Comparison of ENCODE assay signal across 10 cellular contexts in the genomic region with DNA sequence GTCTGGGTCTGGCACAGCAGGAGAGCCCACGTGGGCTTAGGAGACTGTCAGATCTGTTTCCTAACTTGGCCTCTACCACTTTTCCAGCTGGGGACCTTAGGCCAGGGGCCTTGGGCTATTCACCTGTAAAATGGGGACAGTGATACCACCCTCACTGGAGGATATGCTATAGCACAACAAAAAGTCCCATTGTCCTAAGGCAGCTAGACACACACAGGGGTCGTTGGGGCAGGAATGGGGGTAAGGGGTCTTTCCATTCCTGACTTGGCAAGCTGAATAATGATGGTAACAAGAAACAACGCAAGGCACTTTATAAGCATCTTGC. TPM values are rescaled to one million over a fixed set of nuclear protein-coding genes. Genes with fewer than 3 reads are reported as not detected.
DNase-seq lines count a peak whose midpoint lies in the region; ATAC-seq, FAIRE-seq and TF ChIP-seq lines count a peak whose summit lies in the region.
"Had no signal": no experiment of that assay in that cellular context is flagged by ENCODE, and none has a peak within 500 bp of the region (broad histone marks: within the 10 kb centered on the region; RNA-seq: fewer than 3 reads in every experiment).

No MANE protein-coding gene starts in this region.

- peaks cover 0 to 26% (median 4%) of the 10 kb centered on the region in 3 experiments for H3K36me3 ChIP-seq in naive thymus-derived CD4-positive, alpha-beta T cell (ENCODE audit: control insufficient read depth in 2 of 3, insufficient read depth in 3 of 3, low read length in 3 of 3)
- H3K36me3 ChIP-seq: ovary had no signal

- no peaks in the 10 kb centered on the region for H3K9me3 ChIP-seq in naive thymus-derived CD4-positive, alpha-beta T cell (ENCODE audit: control insufficient read depth in 2 of 3, low read length in 3 of 3)
- H3K9me3 ChIP-seq: ovary had no signal

- no peak for TF ChIP-seq POLR2A in GM12892 (IDR thresholded peaks at IDR 0.05; ENCODE audit: low read depth, low read length)

- FAIRE-seq in GM12892 (lab: Jason Lieb, UNC), result peak; percentile 17
- no peak for FAIRE-seq in frontal cortex (lab: Jason Lieb, UNC)

- DNase-seq in AG08395 (ENCODE audit: low spot score), result peak; percentile 28
- DNase-seq in GM12892 (ENCODE audit: insufficient read length), result no peak
- DNase-seq in naive thymus-derived CD4-positive, alpha-beta T cell, result no peak
- DNase-seq in frontal cortex (ENCODE audit: low spot score in 2 of 2), result no peak
- no peak for DNase-seq in cardiac septum (ENCODE audit: low spot score)
- no peak for DNase-seq in posterior cingulate gyrus
- DNase-seq: left colon had no signal

- H3K27ac Mint-ChIP-seq in activated T-helper 17 cell treated with anti-CD3 and anti-CD28 coated beads, Interleukin-2, amount 50 U/mL, for 72 hours, result peak overlapping the region; percentile 78
- H3K27ac Mint-ChIP-seq in naive thymus-derived CD4-positive, alpha-beta T cell, result peak overlapping the region; percentile 57 to 94 (median 88)

- H3K4me3 ChIP-seq in naive thymus-derived CD4-positive, alpha-beta T cell (ENCODE audit: low read length), result peak overlapping the region; percentile 26
- H3K4me3 ChIP-seq: ovary had no signal

- peak overlapping the region; percentile 87 for H3K4me3 Mint-ChIP-seq in activated T-helper 17 cell treated with anti-CD3 and anti-CD28 coated beads, Interleukin-2, amount 50 U/mL, for 72 hours
- peak overlapping the region in 7 of 10 donors; percentile 34 to 95 (median 62) for H3K4me3 Mint-ChIP-seq in naive thymus-derived CD4-positive, alpha-beta T cell

- no peaks in the 10 kb centered on the region for H3K9me3 Mint-ChIP-seq in activated T-helper 17 cell treated with anti-CD3 and anti-CD28 coated beads, Interleukin-2, amount 50 U/mL, for 72 hours
- no peaks in the 10 kb centered on the region for H3K9me3 Mint-ChIP-seq in naive thymus-derived CD4-positive, alpha-beta T cell

- peak overlapping the region; percentile 81 for H3K27ac ChIP-seq in naive thymus-derived CD4-positive, alpha-beta T cell (ENCODE audit: low read depth, low read length)
- H3K27ac ChIP-seq: ovary had no signal

- intact Hi-C loops in naive thymus-derived CD4-positive, alpha-beta T cell (cut with micrococcal nuclease), result loop anchor here in 1 of 2 donors (5.0 kb wide), 1 partner anchor 110 kb away; no protein-coding TSS in a partner anchor
- intact Hi-C loops in cardiac septum (cut with DNase I), result no loop called here
- intact Hi-C loops in posterior cingulate gyrus (cut with DNase I), result no loop called here

- H3K4me1 Mint-ChIP-seq in activated T-helper 17 cell treated with anti-CD3 and anti-CD28 coated beads, Interleukin-2, amount 50 U/mL, for 72 hours, result peaks cover 34% of the 10 kb centered on the region
- H3K4me1 Mint-ChIP-seq in naive thymus-derived CD4-positive, alpha-beta T cell, result peaks cover 22 to 69% (median 65%) of the 10 kb centered on the region in 7 donors

- CTCF ChIA-PET in naive thymus-derived CD4-positive, alpha-beta T cell (lab: Charles Lee), result interaction anchor here (1.1 to 17.3 kb wide), 5 partner anchors 12 to 44 kb away, joined by 3 to 292 read pairs (median 10); a partner anchor contains a TSS

- ATAC-seq in activated T-helper 17 cell treated with anti-CD3 and anti-CD28 coated beads, Interleukin-2, amount 50 U/mL, for 72 hours (replicated peaks), result no peak
- no peak for ATAC-seq in naive thymus-derived CD4-positive, alpha-beta T cell
- no peak for ATAC-seq in HG02623 (IDR thresholded peaks at IDR 0.05; ENCODE audit: unreplicated experiment)
- ATAC-seq: left colon had no signal

- peaks cover 39% of the 10 kb centered on the region for H3K36me3 Mint-ChIP-seq in activated T-helper 17 cell treated with anti-CD3 and anti-CD28 coated beads, Interleukin-2, amount 50 U/mL, for 72 hours (ENCODE audit: low read depth)
- H3K36me3 Mint-ChIP-seq in naive thymus-derived CD4-positive, alpha-beta T cell, result peaks cover 0 to 8% (median 0%) of the 10 kb centered on the region in 5 donors

- H3K27me3 Mint-ChIP-seq in activated T-helper 17 cell treated with anti-CD3 and anti-CD28 coated beads, Interleukin-2, amount 50 U/mL, for 72 hours, result no peaks in the 10 kb centered on the region
- H3K27me3 Mint-ChIP-seq in naive thymus-derived CD4-positive, alpha-beta T cell, result no peaks in the 10 kb centered on the region

- POLR2A ChIA-PET in naive thymus-derived CD4-positive, alpha-beta T cell (lab: Charles Lee), result interaction anchor here (0.6 to 10.1 kb wide), 10 partner anchors 11 to 182 kb away, joined by 3 to 135 read pairs (median 5); a partner anchor contains a TSS

- H3K27me3 ChIP-seq in naive thymus-derived CD4-positive, alpha-beta T cell (ENCODE audit: control insufficient read depth in 2 of 2, insufficient read depth in 2 of 2, low read length in 2 of 2), result no peaks in the 10 kb centered on the region
- H3K27me3 ChIP-seq: ovary had no signal

- peaks cover 66 to 81% of the 10 kb centered on the region in 2 donors for H3K4me1 ChIP-seq in naive thymus-derived CD4-positive, alpha-beta T cell (ENCODE audit: control insufficient read depth in 2 of 2, insufficient read depth in 2 of 2, low read length in 2 of 2)

RNA-seq across cellular contexts. Expression of a gene that starts 2.6 kb away (rescaled TPM):
- polyA plus RNA-seq in GM12892 (2012; ENCODE audit: missing spikeins), result 35.9 TPM
- total RNA-seq in activated T-helper 17 cell treated with anti-CD3 and anti-CD28 coated beads, Interleukin-2, amount 50 U/mL, for 72 hours, result 100 to 1,000 TPM; 118 to 132 TPM
- total RNA-seq in naive thymus-derived CD4-positive, alpha-beta T cell, result 100 to 1,000 TPM in 2 of 5 experiments, 10 to 100 TPM in 3; 66.4 to 157 (median 89.2) TPM
- polyA plus RNA-seq in naive thymus-derived CD4-positive, alpha-beta T cell, result 10 to 100 TPM; 12.9 to 23.0 TPM
- total RNA-seq in frontal cortex (0.82 TPM), cardiac septum (2.3 TPM)

RNA-seq across cellular contexts. Expression of a gene that starts 21.6 kb away (rescaled TPM):
- 31.5 TPM for polyA plus RNA-seq in GM12892 (2012; ENCODE audit: missing spikeins)
- 10 to 100 TPM; 38.0 to 43.2 TPM for total RNA-seq in activated T-helper 17 cell treated with anti-CD3 and anti-CD28 coated beads, Interleukin-2, amount 50 U/mL, for 72 hours
- 10 to 100 TPM in 1 of 5 experiments, 1 to 10 TPM in 4; 3.9 to 27.4 (median 7.5) TPM for total RNA-seq in naive thymus-derived CD4-positive, alpha-beta T cell
- 1 to 10 TPM; 1.9 to 3.6 TPM for polyA plus RNA-seq in naive thymus-derived CD4-positive, alpha-beta T cell
- 44.0 TPM for total RNA-seq in frontal cortex
- 24.1 TPM for total RNA-seq in cardiac septum

RNA-seq across cellular contexts. Expression of a gene that starts 28.3 kb away (rescaled TPM):
- polyA plus RNA-seq in GM12892 (2012; ENCODE audit: missing spikeins), result 36.3 TPM
- total RNA-seq in activated T-helper 17 cell treated with anti-CD3 and anti-CD28 coated beads, Interleukin-2, amount 50 U/mL, for 72 hours, result 10 to 100 TPM; 69.3 to 79.8 TPM
- 100 to 1,000 TPM in 3 of 5 experiments, 10 to 100 TPM in 2; 64.2 to 124 (median 102) TPM for total RNA-seq in naive thymus-derived CD4-positive, alpha-beta T cell
- 10 to 100 TPM; 20.8 to 22.3 TPM for polyA plus RNA-seq in naive thymus-derived CD4-positive, alpha-beta T cell
- 34.2 TPM for total RNA-seq in frontal cortex
- 32.5 TPM for total RNA-seq in cardiac septum

RNA-seq across cellular contexts. Expression of a gene that starts 38.5 kb away (rescaled TPM):
- polyA plus RNA-seq in GM12892 (2012; ENCODE audit: missing spikeins), result 993 TPM
- 1,000 to 10,000 TPM; 1,410 to 2,076 TPM for total RNA-seq in activated T-helper 17 cell treated with anti-CD3 and anti-CD28 coated beads, Interleukin-2, amount 50 U/mL, for 72 hours
- total RNA-seq in naive thymus-derived CD4-positive, alpha-beta T cell, result 100 to 1,000 TPM in 2 of 5 experiments, 10 to 100 TPM in 3; 23.6 to 969 (median 54.4) TPM
- 10 to 100 TPM; 22.9 to 30.5 TPM for polyA plus RNA-seq in naive thymus-derived CD4-positive, alpha-beta T cell
- total RNA-seq in frontal cortex (101 TPM), cardiac septum (1,015 TPM)

RNA-seq across cellular contexts. Expression of a gene that starts 49.2 kb away (rescaled TPM):
- 18.5 TPM for polyA plus RNA-seq in GM12892 (2012; ENCODE audit: missing spikeins)
- 10 to 100 TPM; 22.1 to 46.1 TPM for total RNA-seq in activated T-helper 17 cell treated with anti-CD3 and anti-CD28 coated beads, Interleukin-2, amount 50 U/mL, for 72 hours
- total RNA-seq in naive thymus-derived CD4-positive, alpha-beta T cell, result 10 to 100 TPM; 32.8 to 52.5 (median 45.3) TPM
- 10 to 100 TPM; 42.7 to 48.6 TPM for polyA plus RNA-seq in naive thymus-derived CD4-positive, alpha-beta T cell
- 19.2 TPM for total RNA-seq in frontal cortex
- 15.2 TPM for total RNA-seq in cardiac septum

Comparison
In these comparisons a context has a peak if more than half of its experiments do, and no peak if none do; other contexts are left out.
1. RNA of a gene that starts 2.6 kb away (total RNA-seq): 118 to 132 TPM in activated T-helper 17 cell treated with anti-CD3 and anti-CD28 coated beads, Interleukin-2, amount 50 U/mL, for 72 hours and 66.4 to 157 TPM in naive thymus-derived CD4-positive, alpha-beta T cell; 2.3 TPM in cardiac septum (single experiment) and 0.82 TPM in frontal cortex (single experiment); every median in the first group is over 10 times any median in the second.